8 cellular contexts compared by ENCODE assay signal in genomic region chr1:3068400-3069361, GRCh38. TPM values are rescaled to one million over a fixed set of nuclear protein-coding genes. Genes with fewer than 3 reads are reported as not detected.
DNase-seq lines count a peak whose midpoint lies in the region; ATAC-seq and TF ChIP-seq lines count a peak whose summit lies in the region.

PRDM16 (plus strand) TSS chr1:3069203; CDS start chr1:3069260, 57 bp downstream.

- H3K27me3 Mint-ChIP-seq in endodermal cell (ENCODE audit: insufficient read depth), result peaks cover 81% of the 10 kb centered on the region

- WGBS in endodermal cell (ENCODE audit: insufficient coverage in 1 of 2, insufficient read length in 1 of 2), 2 experiments, result 1% methylated on average over 24 to 109 of the region's 110 CpGs
- 2% methylated on average over 104 of the region's 110 CpGs; no CpG with 5 or more reads in 1 of the 2 donors for WGBS in transverse colon (ENCODE audit: low coverage in 1 of 2), 2 donors

- H3K4me1 ChIP-seq in RWPE2 (ENCODE audit: insufficient read depth, poor library complexity, severe bottlenecking) (no peaks in the 10 kb centered on the region), endodermal cell (ENCODE audit: control insufficient read depth, insufficient read depth, low read length) (peaks cover 4% of the 10 kb centered on the region), muscle layer of colon (ENCODE audit: insufficient read depth, low read length) (peaks cover 7% of the 10 kb centered on the region), transverse colon (peaks cover 14 to 35% (median 23%) of the 10 kb centered on the region in 4 donors)

- peak within 1 kb of the TSS; percentile 44 for H3K4me3 ChIP-seq in RWPE2 (ENCODE audit: severe bottlenecking)
- H3K4me3 ChIP-seq in endodermal cell (ENCODE audit: low read length), result peak within 1 kb of the TSS; percentile 74
- H3K4me3 ChIP-seq in muscle layer of colon (ENCODE audit: low read depth in 1 of 2, low read length in 2 of 2), result peak within 1 kb of the TSS; percentile 64 to 71
- peak within 1 kb of the TSS; percentile 58 to 66 (median 66) for H3K4me3 ChIP-seq in transverse colon

- no peak for TF ChIP-seq POLR2A in transverse colon (IDR thresholded peaks at IDR 0.05)

- DNase-seq in G401 (ENCODE audit: low spot score) (peak; percentile 59), RWPE2 (ENCODE audit: low spot score) (peak; percentile 55), endodermal cell (peak; percentile 83), transverse colon (no peak), midbrain (lab: John Stamatoyannopoulos, UW) (no peak), NCI-H2029 (lab: John Stamatoyannopoulos, UW) (no peak)

- intact Hi-C loops in transverse colon (cut with DNase I; ENCODE audit: low total_unique reads), result no loop called here

- no peak for TF ChIP-seq CTCF in RWPE2 (IDR thresholded peaks at IDR 0.05; ENCODE audit: poor library complexity, severe bottlenecking)
- no peak for TF ChIP-seq CTCF in endodermal cell (conservative IDR thresholded peaks at IDR 0.05)
- TF ChIP-seq CTCF in transverse colon (IDR thresholded peaks at IDR 0.05), result no peak

- H3K9me3 ChIP-seq in RWPE2 (ENCODE audit: severe bottlenecking), result no peaks in the 10 kb centered on the region
- H3K9me3 ChIP-seq in endodermal cell (ENCODE audit: control insufficient read depth, low read length), result no peaks in the 10 kb centered on the region
- no peaks in the 10 kb centered on the region for H3K9me3 ChIP-seq in muscle layer of colon (ENCODE audit: low read length)
- no peaks in the 10 kb centered on the region for H3K9me3 ChIP-seq in transverse colon

- peaks cover 2% of the 10 kb centered on the region for H3K4me1 Mint-ChIP-seq in endodermal cell

- no peak within 1 kb of the TSS for H3K27ac Mint-ChIP-seq in endodermal cell

- H3K27me3 ChIP-seq in RWPE2 (ENCODE audit: insufficient read depth, poor library complexity, severe bottlenecking), result peaks cover 88% of the 10 kb centered on the region
- peaks cover 93% of the 10 kb centered on the region for H3K27me3 ChIP-seq in endodermal cell (ENCODE audit: control insufficient read depth, insufficient read depth, low read length, poor library complexity, severe bottlenecking)
- peaks cover 59 to 90% of the 10 kb centered on the region in 2 donors for H3K27me3 ChIP-seq in muscle layer of colon (ENCODE audit: control insufficient read depth in 1 of 2, insufficient read depth in 2 of 2, low read length in 2 of 2)
- H3K27me3 ChIP-seq in transverse colon, result peaks cover 94% of the 10 kb centered on the region

- TF ChIP-seq EP300 in transverse colon (IDR thresholded peaks at IDR 0.05; ENCODE audit: low read depth), result no peak

- in situ Hi-C loops in G401 (cut with HindIII; ENCODE audit: low sequenced_read_pairs), result no loop called here
- in situ Hi-C loops in transverse colon (cut with MboI; ENCODE audit: low pct_ligation_motif_present in 1 of 4, low pct_unique_long_range_greater_than_20kb in 1 of 4, low sequenced_read_pairs in 3 of 4), result no loop called here

- H3K27ac ChIP-seq in RWPE2 (ENCODE audit: poor library complexity, severe bottlenecking), result no peak within 1 kb of the TSS
- H3K27ac ChIP-seq in endodermal cell (ENCODE audit: low read depth, low read length), result no peak within 1 kb of the TSS
- H3K27ac ChIP-seq in muscle layer of colon (ENCODE audit: low read depth, low read length), result no peak within 1 kb of the TSS
- H3K27ac ChIP-seq in transverse colon, result peak within 1 kb of the TSS; percentile 16 to 69 (median 58)

- peak within 1 kb of the TSS; percentile 57 for H3K4me3 Mint-ChIP-seq in endodermal cell

- H3K9me3 Mint-ChIP-seq in endodermal cell, result no peaks in the 10 kb centered on the region

- ATAC-seq in RWPE2 (ENCODE audit: low read depth) (peak; percentile 44), HG03039 (IDR thresholded peaks at IDR 0.05; ENCODE audit: unreplicated experiment) (no peak)

- H3K9ac ChIP-seq in endodermal cell (ENCODE audit: extremely low read depth, low read length, poor library complexity, severe bottlenecking) (no peak within 1 kb of the TSS), muscle layer of colon (ENCODE audit: low read length) (no peak within 1 kb of the TSS)

- H3K36me3 ChIP-seq in RWPE2 (ENCODE audit: low read depth) (no peaks in the 10 kb centered on the region), endodermal cell (ENCODE audit: control insufficient read depth, insufficient read depth, low read length) (no peaks in the 10 kb centered on the region), muscle layer of colon (ENCODE audit: insufficient read depth, low read length) (no peaks in the 10 kb centered on the region), transverse colon (no peaks in the 10 kb centered on the region)

- H3K36me3 Mint-ChIP-seq in endodermal cell (ENCODE audit: low read depth), result no peaks in the 10 kb centered on the region

RNA-seq across cellular contexts. Expression of gene PRDM16, which starts in this region (rescaled TPM):
- total RNA-seq in G401 (2014; rRNA removed; shearing (Covaris generic)), result 2.8 and 5.0 TPM in 2 replicates
- total RNA-seq in endodermal cell (1 to 10 TPM; 2.1 to 4.0 TPM), transverse colon (under 1 TPM in 2 of 4 donors, not detected in 2; 0.41 to 0.95 TPM)
- polyA plus RNA-seq in endodermal cell (2013, experiment 1 of 2), result 9.2 TPM
- 6.9 TPM for polyA plus RNA-seq in endodermal cell (2013, experiment 2 of 2)

Comparison
In these comparisons a context has a peak if more than half of its experiments do, and no peak if none do; other contexts are left out.
1. DNase-seq: peak in G401 (single experiment), RWPE2 (single experiment) and endodermal cell (single experiment); none in transverse colon (single experiment), midbrain (single experiment) and NCI-H2029 (single experiment).
2. H3K27ac ChIP-seq: peak in transverse colon (4 of 4); none in RWPE2 (single experiment), endodermal cell (single experiment) and muscle layer of colon (single experiment).
3. Peak in every context shown above with its lines, with median percentiles within 50 percentile points of each other: H3K4me3 ChIP-seq.